In genomic region chr20:14214046-14214445, GRCh38 we compare ENCODE assay signal across 20 cellular contexts.
"Had no signal": no experiment of that assay in that cellular context is flagged by ENCODE, and none has a peak within 500 bp of the region (broad histone marks: within the 10 kb centered on the region; RNA-seq: fewer than 3 reads in every experiment).

No MANE protein-coding gene starts in this region.

- H3K27me3 ChIP-seq: brain microvascular endothelial cell, hepatocyte, transverse colon, vagina had no signal

- H3K9me3 ChIP-seq: transverse colon, vagina had no signal

- ATAC-seq: activated CD8-positive, alpha-beta T cell treated with anti-CD3 and anti-CD28 coated beads, Interleukin-2, amount 10 ng/mL, durations not matched to agents 7 days and 5 days; activated naive CD4-positive, alpha-beta T cell treated with anti-CD3 and anti-CD28 coated beads, Interleukin-2, amount 50 U/mL, for 72 hours; activated T-cell treated with anti-CD3 and anti-CD28 coated beads, Interleukin-2, amount 50 U/mL, for 72 hours; left ventricle myocardium superior; stimulated activated naive CD8-positive, alpha-beta T cell treated with anti-CD3 and anti-CD28 coated beads, Interleukin-15, Interleukin-2, amounts not matched to agents 100 U/mL and 50 U/mL, for 24 hours had no signal

- DNase-seq: activated CD4-positive, alpha-beta T cell treated with anti-CD3 and anti-CD28 coated beads, Interleukin-2, amount 10 ng/mL, durations not matched to agents 24 days and 14 days; activated CD4-positive, CD25-positive, alpha-beta regulatory T cell; activated CD8-positive, alpha-beta memory T cell treated with anti-CD3 and anti-CD28 coated beads, Interleukin-2, amount 50 U/mL, for 48 hours; activated CD8-positive, alpha-beta T cell treated with anti-CD3 and anti-CD28 coated beads, Interleukin-2, amount 10 ng/mL, durations not matched to agents 7 days and 5 days; activated gamma-delta T cell; activated T-cell treated with anti-CD3 and anti-CD28 coated beads, Interleukin-2, amount 50 U/mL, for 72 hours; amniotic stem cell; brain microvascular endothelial cell; left ventricle myocardium superior; nucleus accumbens; posterior cingulate gyrus; stimulated activated CD4-positive, alpha-beta T cell treated with anti-CD3 and anti-CD28 coated beads, Interleukin-4, amount 100 ng/mL, for 4 hours; stimulated activated naive CD8-positive, alpha-beta T cell treated with anti-CD3 and anti-CD28 coated beads, Interleukin-15, Interleukin-2, amounts not matched to agents 100 U/mL and 50 U/mL, for 24 hours; T-helper 2 cell; transverse colon had no signal

- H3K4me1 ChIP-seq: vagina had no signal

- H3K4me3 ChIP-seq: coronary artery, hepatocyte, skin epidermis, transverse colon, vagina had no signal

- H3K27ac ChIP-seq: brain microvascular endothelial cell, coronary artery, hepatocyte, skin epidermis, transverse colon, vagina had no signal

- H3K36me3 ChIP-seq: brain microvascular endothelial cell, transverse colon, vagina had no signal
